ENCODE assay signal across 8 cellular contexts in genomic region chr20:63009044-63009961, GRCh38. TPM values are rescaled to one million over a fixed set of nuclear protein-coding genes. Genes with fewer than 3 reads are reported as not detected.
DNase-seq lines count a peak whose midpoint lies in the region; TF ChIP-seq lines count a peak whose summit lies in the region.

No MANE protein-coding gene starts in this region.

- H3F3A ChIP-seq in Loucy (ENCODE audit: low read depth): no peaks in the 10 kb centered on the region

- H3K9me3 ChIP-seq in Loucy (ENCODE audit: insufficient read depth, low read depth, low read length): peaks cover 5% of the 10 kb centered on the region

- H3K36me3 ChIP-seq in H7 (replicated peaks; ENCODE audit: control insufficient read depth, insufficient read depth, low read length): no peaks in the 10 kb centered on the region
- no peaks in the 10 kb centered on the region for H3K36me3 ChIP-seq in Loucy (ENCODE audit: insufficient read depth, low read length)

- H3K27me3 ChIP-seq in H7 (ENCODE audit: control insufficient read depth, insufficient read depth, low read length): peaks cover 54% of the 10 kb centered on the region
- peaks cover 40% of the 10 kb centered on the region for H3K27me3 ChIP-seq in Loucy (ENCODE audit: insufficient read depth, low read length, poor library complexity, severe bottlenecking)

- H3K4me3 Mint-ChIP-seq in activated naive CD4-positive, alpha-beta T cell treated with anti-CD3 and anti-CD28 coated beads, Interleukin-2, amount 50 U/mL, for 24 hours: peak overlapping the region; percentile 88

- peaks cover 4% of the 10 kb centered on the region for H3K36me3 Mint-ChIP-seq in activated naive CD4-positive, alpha-beta T cell treated with anti-CD3 and anti-CD28 coated beads, Interleukin-2, amount 50 U/mL, for 24 hours

- peak overlapping the region; percentile 84 for H3K4me2 ChIP-seq in Loucy (ENCODE audit: low read depth, low read length, poor library complexity, severe bottlenecking)

- no peak overlapping the region for H2AFZ ChIP-seq in Loucy (ENCODE audit: low read length)

- H3K9me2 ChIP-seq in Loucy (replicated peaks; ENCODE audit: low read depth, low read length): no peaks in the 10 kb centered on the region

- peaks cover 6% of the 10 kb centered on the region for H3K9me3 Mint-ChIP-seq in activated naive CD4-positive, alpha-beta T cell treated with anti-CD3 and anti-CD28 coated beads, Interleukin-2, amount 50 U/mL, for 24 hours

- H3K27ac Mint-ChIP-seq in activated naive CD4-positive, alpha-beta T cell treated with anti-CD3 and anti-CD28 coated beads, Interleukin-2, amount 50 U/mL, for 24 hours: peak overlapping the region; percentile 51

- peak overlapping the region; percentile 82 for H3K9ac ChIP-seq in Loucy (ENCODE audit: low read depth, low read length, poor library complexity, severe bottlenecking)

- H4K20me1 ChIP-seq in Loucy (ENCODE audit: insufficient read depth, low read length, poor library complexity, severe bottlenecking): peaks cover 32% of the 10 kb centered on the region

- peaks cover 49% of the 10 kb centered on the region for H3K79me2 ChIP-seq in Loucy (ENCODE audit: insufficient read depth, low read length)

- TF ChIP-seq CTCF in GM12864 (IDR thresholded peaks at IDR 0.05; ENCODE audit: low read depth, low read length, missing control alignments): peak; percentile 85
- peak; percentile 91 for TF ChIP-seq CTCF in Loucy (conservative IDR thresholded peaks at IDR 0.05; ENCODE audit: low read length)
- peak; percentile 86 for TF ChIP-seq CTCF in retinal pigment epithelial cell (conservative IDR thresholded peaks at IDR 0.05; ENCODE audit: low read depth, low read length)

- intact Hi-C loops in cardiac septum (cut with DNase I): loop anchor here (1.0 to 5.0 kb wide), 3 partner anchors 37 to 136 kb away; no protein-coding TSS in a partner anchor

- peaks cover 25% of the 10 kb centered on the region for H3K4me1 Mint-ChIP-seq in activated naive CD4-positive, alpha-beta T cell treated with anti-CD3 and anti-CD28 coated beads, Interleukin-2, amount 50 U/mL, for 24 hours

- H3K4me1 ChIP-seq in Loucy (ENCODE audit: insufficient read depth, low read length, poor library complexity, severe bottlenecking): peaks cover 36% of the 10 kb centered on the region

- DNase-seq in GM12864 (ENCODE audit: low read depth) (no peak), H7 (peak; percentile 98), SKM-1 treated with dmso at 0.1 percent for 144 hours (lab: John Stamatoyannopoulos, UW; ENCODE audit: unreplicated experiment) (peak; percentile 41), cardiac septum (ENCODE audit: low spot score) (peak; percentile 85), retinal pigment epithelial cell (ENCODE audit: low read depth) (no peak), cortex of kidney (lab: John Stamatoyannopoulos, UW) (no peak)

- H3K27me3 Mint-ChIP-seq in activated naive CD4-positive, alpha-beta T cell treated with anti-CD3 and anti-CD28 coated beads, Interleukin-2, amount 50 U/mL, for 24 hours: peaks cover 14% of the 10 kb centered on the region

- H3K4me3 ChIP-seq in GM12864 (ENCODE audit: low read depth, low read length) (peak overlapping the region; percentile 99), H7 (ENCODE audit: insufficient read depth, low read depth, low read length) (peak overlapping the region; percentile 5; the same call in 1 of the 2 replicates), Loucy (ENCODE audit: low read length, poor library complexity, severe bottlenecking) (peak overlapping the region; percentile 78), retinal pigment epithelial cell (ENCODE audit: low read length) (no peak overlapping the region)

RNA-seq across cellular contexts. Expression of gene BHLHE23, which starts 2.5 kb away (rescaled TPM):
- total RNA-seq in H7 (2014; rRNA removed; shearing (Covaris generic)): 2.1 TPM in 2 replicates
- total RNA-seq in cardiac septum: not detected

RNA-seq across cellular contexts. Expression of gene SLC17A9, which starts 56.8 kb away (rescaled TPM):
- total RNA-seq in H7 (2014; rRNA removed; shearing (Covaris generic)): 32.6 and 41.4 TPM in 2 replicates
- total RNA-seq in cardiac septum: 1.7 TPM

Comparison
In these comparisons a context has a peak if more than half of its experiments do, and no peak if none do; other contexts are left out.
1. DNase-seq: peak in H7 (single experiment), SKM-1 treated with dmso at 0.1 percent for 144 hours (single experiment) and cardiac septum (single experiment); none in GM12864 (single experiment), retinal pigment epithelial cell (single experiment) and cortex of kidney (single experiment).
2. RNA of gene SLC17A9, which starts 56.8 kb away (total RNA-seq): 32.6 to 41.4 TPM in H7; 1.7 TPM in cardiac septum (single experiment); every median in the first group is over 10 times any median in the second.
3. Peak in every context shown above with its lines, with median percentiles within 50 percentile points of each other: CTCF ChIP-seq.